ENCODE assay signal across 18 cellular contexts in genomic region chr7:123744416-123744815, GRCh38. TPM values are rescaled to one million over a fixed set of nuclear protein-coding genes. Genes with fewer than 3 reads are reported as not detected.
DNase-seq lines count a peak whose midpoint lies in the region; ATAC-seq and TF ChIP-seq lines count a peak whose summit lies in the region.
"Had no signal": no experiment of that assay in that cellular context is flagged by ENCODE, and none has a peak within 500 bp of the region (broad histone marks: within the 10 kb centered on the region; RNA-seq: fewer than 3 reads in every experiment).

No MANE protein-coding gene starts in this region.

- no TSS peak for BruUV-seq in PC-3 (replicated peaks; lab: Mats Ljungman, UMichigan)

- no peak overlapping the region; the same call in 2 of the 3 replicates for H3K4me3 Mint-ChIP-seq in GM23338
- no peak overlapping the region for H3K4me3 Mint-ChIP-seq in endodermal cell
- H3K4me3 Mint-ChIP-seq: H9, HFFc6 had no signal

- H3K4me1 ChIP-seq in GM23338 (ENCODE audit: insufficient read depth) = peaks cover 48% of the 10 kb centered on the region
- H3K4me1 ChIP-seq in PC-3 (ENCODE audit: insufficient read depth, low read length) = peaks cover 22% of the 10 kb centered on the region
- no peaks in the 10 kb centered on the region for H3K4me1 ChIP-seq in endodermal cell (ENCODE audit: control insufficient read depth, insufficient read depth, low read length)
- peaks cover 66% of the 10 kb centered on the region for H3K4me1 ChIP-seq in psoas muscle
- H3K4me1 ChIP-seq in colonic mucosa = no peaks in the 10 kb centered on the region

- CTCF ChIA-PET in PC-3 (lab: Charles Lee) = no interaction called here

- H3K36me3 ChIP-seq in GM23338 (ENCODE audit: insufficient read depth) (no peaks in the 10 kb centered on the region), PC-3 (ENCODE audit: low read depth, low read length) (no peaks in the 10 kb centered on the region), endodermal cell (ENCODE audit: control insufficient read depth, insufficient read depth, low read length) (no peaks in the 10 kb centered on the region), psoas muscle (ENCODE audit: insufficient read depth in 1 of 2, low read depth in 1 of 2) (no peaks in the 10 kb centered on the region), colonic mucosa (no peaks in the 10 kb centered on the region)

- H3K4me3 ChIP-seq in GM23338 (peak overlapping the region; percentile 82), PC-3 (ENCODE audit: low read length) (no peak overlapping the region), endodermal cell (ENCODE audit: low read length) (peak overlapping the region; percentile 99), psoas muscle (peak overlapping the region; percentile 91), colonic mucosa (no peak overlapping the region)

- H3K36me3 Mint-ChIP-seq in GM23338 (ENCODE audit: low read depth) (peaks cover 3% of the 10 kb centered on the region; the same call in 1 of the 3 replicates), endodermal cell (ENCODE audit: low read depth) (no peaks in the 10 kb centered on the region)

- peaks cover 2% of the 10 kb centered on the region for H3K27me3 Mint-ChIP-seq in GM23338 (ENCODE audit: insufficient read depth, low read depth, poor library complexity)
- H3K27me3 Mint-ChIP-seq in endodermal cell (ENCODE audit: insufficient read depth) = no peaks in the 10 kb centered on the region

- H3K27ac Mint-ChIP-seq in GM23338 = no peak overlapping the region
- no peak overlapping the region for H3K27ac Mint-ChIP-seq in endodermal cell
- H3K27ac Mint-ChIP-seq: HFFc6 had no signal

- H4K20me1 ChIP-seq in GM23338 (replicated peaks; ENCODE audit: insufficient read depth) (peaks cover 36% of the 10 kb centered on the region), PC-3 (ENCODE audit: low read length) (peaks cover 41% of the 10 kb centered on the region)

- H3K4me2 ChIP-seq in GM23338 (peak overlapping the region; percentile 87), PC-3 (ENCODE audit: low read length) (peak overlapping the region; percentile 80; the same call in 1 of the 2 replicates)

- H3K9me3 ChIP-seq in PC-3 (ENCODE audit: low read length) (no peaks in the 10 kb centered on the region), endodermal cell (ENCODE audit: control insufficient read depth, low read length) (no peaks in the 10 kb centered on the region), psoas muscle (no peaks in the 10 kb centered on the region), colonic mucosa (no peaks in the 10 kb centered on the region)

- H3K79me2 ChIP-seq in GM23338 (replicated peaks; ENCODE audit: insufficient read depth) (peaks cover 90% of the 10 kb centered on the region), PC-3 (ENCODE audit: low read length) (peaks cover 92% of the 10 kb centered on the region)

- 86 to 100% methylated on average over 1 of the region's 1 CpG for WGBS in endodermal cell (ENCODE audit: insufficient coverage in 1 of 2, insufficient read length in 1 of 2), 2 experiments
- WGBS in psoas muscle, 3 donors = 65 to 88% (median 77%) methylated on average over 1 of the region's 1 CpG

- H3K9ac ChIP-seq in PC-3 (ENCODE audit: low read length) (no peak overlapping the region), endodermal cell (ENCODE audit: extremely low read depth, low read length, poor library complexity, severe bottlenecking) (no peak overlapping the region), colonic mucosa (ENCODE audit: low read depth in 2 of 2, low read length in 2 of 2) (no peak overlapping the region)
- H3K9ac ChIP-seq: BLaER1 treated with 17β-estradiol and CSF1 and Interleukin-3, amounts not matched to agents 10 nM and 100 nM; KMS-11 had no signal

- H3K9me2 ChIP-seq in GM23338 (ENCODE audit: insufficient read depth) = no peaks in the 10 kb centered on the region
- no peaks in the 10 kb centered on the region for H3K9me2 ChIP-seq in PC-3 (replicated peaks; ENCODE audit: low read length)

- H3F3A ChIP-seq in GM23338 (replicated peaks; ENCODE audit: low read depth) = peaks cover 3% of the 10 kb centered on the region
- H3F3A ChIP-seq in PC-3 (ENCODE audit: low read length, unreplicated experiment) = no peaks in the 10 kb centered on the region

- H3K27ac ChIP-seq in GM23338 (ENCODE audit: low read depth) (peak overlapping the region; percentile 32; the same call in 1 of the 2 replicates), PC-3 (ENCODE audit: low read length) (no peak overlapping the region), endodermal cell (ENCODE audit: low read depth, low read length) (no peak overlapping the region), psoas muscle (peak overlapping the region; percentile 99), colonic mucosa (no peak overlapping the region)
- H3K27ac ChIP-seq: BLaER1 treated with 17β-estradiol and CSF1 and Interleukin-3, amounts not matched to agents 10 nM and 100 nM; HL-60; KMS-11 had no signal

- H3K27me3 ChIP-seq in GM23338 (ENCODE audit: insufficient read depth) = no peaks in the 10 kb centered on the region
- H3K27me3 ChIP-seq in PC-3 (ENCODE audit: low read length) = no peaks in the 10 kb centered on the region
- H3K27me3 ChIP-seq in endodermal cell (ENCODE audit: control insufficient read depth, insufficient read depth, low read length, poor library complexity, severe bottlenecking) = no peaks in the 10 kb centered on the region
- no peaks in the 10 kb centered on the region for H3K27me3 ChIP-seq in psoas muscle (ENCODE audit: insufficient read depth in 3 of 3, low read length in 2 of 3)
- no peaks in the 10 kb centered on the region for H3K27me3 ChIP-seq in colonic mucosa
- H3K27me3 ChIP-seq: BLaER1 treated with 17β-estradiol and CSF1 and Interleukin-3, amounts not matched to agents 10 nM and 100 nM had no signal

- POLR2A ChIA-PET in PC-3 (lab: Charles Lee; ENCODE audit: unreplicated experiment) = no interaction called here

- no peak overlapping the region for H2AFZ ChIP-seq in GM23338
- H2AFZ ChIP-seq in PC-3 (ENCODE audit: low read length) = no peak overlapping the region

- no peak for ATAC-seq in GM23338
- no peak for ATAC-seq in PC-3
- ATAC-seq in psoas muscle = no peak
- ATAC-seq: Right ventricle myocardium inferior had no signal

- H3K4me1 Mint-ChIP-seq in GM23338 (peaks cover 47% of the 10 kb centered on the region), endodermal cell (peaks cover 49% of the 10 kb centered on the region)

- DNase-seq in GM23338 (ENCODE audit: low spot score) (no peak), PC-3 (no peak), endodermal cell (no peak), psoas muscle (no peak), ACHN (no peak), NCI-H187 (lab: John Stamatoyannopoulos, UW) (no peak), colonic mucosa (no peak), DMS114 treated with DMSO at 0.1 percent for 48 hours (lab: John Stamatoyannopoulos, UW; ENCODE audit: unreplicated experiment) (no peak)
- DNase-seq: DMS53, H9, HFFc6, NCI-H1694 treated with DMSO at 0.1 percent for 48 hours, NCI-H446, NCI-H526 had no signal

- intact Hi-C loops in PC-3 (cut with micrococcal nuclease) = no loop called here
- intact Hi-C loops in psoas muscle (cut with DNase I) = loop anchor here in 1 of 2 donors (10.0 kb wide), 1 partner anchor 60 kb away; no protein-coding TSS in a partner anchor
- intact Hi-C loops in colonic mucosa (cut with DNase I) = no loop called here

- H3K9me3 Mint-ChIP-seq in GM23338 (no peaks in the 10 kb centered on the region), endodermal cell (no peaks in the 10 kb centered on the region)
- H3K9me3 Mint-ChIP-seq: H9, HFFc6 had no signal

- TF ChIP-seq CTCF in GM23338 (conservative IDR thresholded peaks at IDR 0.05; ENCODE audit: low read depth in 2 of 2) = no peak
- TF ChIP-seq CTCF in PC-3 (conservative IDR thresholded peaks at IDR 0.05; ENCODE audit: low read depth, low read length) = no peak
- TF ChIP-seq CTCF in endodermal cell (conservative IDR thresholded peaks at IDR 0.05) = no peak
- TF ChIP-seq CTCF in psoas muscle (IDR thresholded peaks at IDR 0.05) = no peak
- TF ChIP-seq CTCF in colonic mucosa (IDR thresholded peaks at IDR 0.05) = no peak

- in situ Hi-C loops in ACHN (cut with HindIII; ENCODE audit: low pct_ligation_motif_present, low pct_unique_long_range_greater_than_20kb, low sequenced_read_pairs) = no loop called here

TF ChIP-seq in GM23338, 12 proteins besides CTCF, POLR2A, EP300 and RAD21 (continues in another document):
- TF ChIP-seq ZNF114 (CRISPR knock-in tag; IDR thresholded peaks at IDR 0.05) = no peak
- no peak for TF ChIP-seq CREB1 (CRISPR knock-in tag; IDR thresholded peaks at IDR 0.05; ENCODE audit: low read depth)

RNA-seq across cellular contexts. Expression of gene WASL, which starts 4.4 kb away (rescaled TPM):
- 45.3 and 57.0 TPM in 2 replicates for total RNA-seq in GM23338 (2014; rRNA removed; shearing (Covaris generic))
- polyA plus RNA-seq in GM23338 (2016; fragmentation: Nextera tagmentation; extraction: Ambion mirVana) (35.6 and 36.4 TPM in 2 replicates), psoas muscle (10 to 100 TPM; 17.6 to 33.9 (median 18.4) TPM)
- total RNA-seq in PC-3 (2014; rRNA removed) (8.5 and 10.9 TPM in 2 replicates), endodermal cell (10 to 100 TPM; 35.1 to 36.7 TPM), psoas muscle (10 to 100 TPM; 28.9 to 37.8 (median 33.8) TPM), colonic mucosa (100 to 1,000 TPM in 1 of 2 donors, 10 to 100 TPM in 1; 54.9 to 126 TPM)
- 30.8 TPM for polyA plus RNA-seq in endodermal cell (2013, experiment 1 of 2)
- polyA plus RNA-seq in endodermal cell (2013, experiment 2 of 2) = 30.4 TPM

Comparison
In these comparisons a context has a peak if more than half of its experiments do, and no peak if none do; other contexts are left out.
1. H3K27ac ChIP-seq: peak in GM23338 (single experiment) and psoas muscle (single experiment); none in PC-3 (single experiment), endodermal cell (single experiment) and colonic mucosa (single experiment).
2. H3K4me3 ChIP-seq: peak in GM23338 (single experiment), endodermal cell (single experiment) and psoas muscle (single experiment); none in PC-3 (single experiment) and colonic mucosa (single experiment).